1 cellular context compared by ENCODE assay signal in the genomic region with DNA sequence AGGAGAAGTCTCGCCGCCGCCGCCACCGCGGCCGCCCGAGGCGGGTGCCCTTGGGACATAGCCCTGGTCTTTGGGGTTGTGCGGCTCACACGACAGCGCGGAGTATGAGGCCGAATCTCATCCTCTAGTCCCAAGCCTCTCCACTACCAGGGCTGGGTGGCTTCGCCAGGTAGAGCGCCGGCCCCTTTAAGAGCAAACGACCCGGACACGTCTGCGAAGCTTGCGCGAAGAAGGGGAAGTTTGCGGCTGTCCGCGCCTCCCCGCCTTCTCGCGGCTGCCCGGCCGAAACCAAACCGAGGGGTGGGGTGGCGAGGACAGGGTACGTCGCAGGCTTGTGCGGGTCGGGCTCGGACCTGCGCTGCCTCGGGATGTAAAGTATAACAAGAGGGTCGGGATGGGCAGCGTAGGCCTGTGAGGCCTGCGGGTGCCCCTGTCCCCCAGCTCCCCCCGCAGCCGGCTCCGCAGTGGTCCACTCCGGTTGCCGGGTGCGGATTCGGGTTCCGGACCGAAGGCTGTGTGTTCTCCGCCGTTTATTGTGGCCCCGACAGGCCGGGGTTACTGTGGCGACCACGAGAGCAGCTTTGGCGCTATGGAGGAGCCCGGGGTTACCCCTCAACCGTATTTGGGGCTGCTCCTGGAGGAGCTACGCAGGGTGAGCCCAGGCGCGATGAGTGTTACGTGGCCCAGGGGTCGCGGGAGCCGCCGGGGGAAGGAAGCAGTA.
TF ChIP-seq lines count a peak whose summit lies in the region.

No MANE protein-coding gene starts in this region.

TF ChIP-seq in H1, 55 proteins besides CTCF, POLR2A, EP300 and RAD21 (continued from another document):
- no peak for TF ChIP-seq CHD7 (IDR thresholded peaks at IDR 0.05; ENCODE audit: insufficient replicate concordance, low read length)
- TF ChIP-seq SUZ12 (IDR thresholded peaks at IDR 0.05; ENCODE audit: low read length), result no peak
- no peak for TF ChIP-seq RXRA (IDR thresholded peaks at IDR 0.05; ENCODE audit: insufficient read depth, low read depth, low read length)
- peak; percentile 64 for TF ChIP-seq PHF8 (conservative IDR thresholded peaks at IDR 0.05; ENCODE audit: low read depth, low read length)
- TF ChIP-seq, protein P1, sequence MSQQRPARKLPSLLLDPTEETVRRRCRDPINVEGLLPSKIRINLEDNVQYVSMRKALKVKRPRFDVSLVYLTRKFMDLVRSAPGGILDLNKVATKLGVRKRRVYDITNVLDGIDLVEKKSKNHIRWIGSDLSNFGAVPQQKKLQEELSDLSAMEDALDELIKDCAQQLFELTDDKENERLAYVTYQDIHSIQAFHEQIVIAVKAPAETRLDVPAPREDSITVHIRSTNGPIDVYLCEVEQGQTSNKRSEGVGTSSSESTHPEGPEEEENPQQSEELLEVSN (IDR thresholded peaks at IDR 0.05), result no peak; the same call in 1 of the 2 replicates
- no peak for TF ChIP-seq KDM1A (IDR thresholded peaks at IDR 0.05; ENCODE audit: borderline replicate concordance, low read length)
- no peak for TF ChIP-seq BACH1 (IDR thresholded peaks at IDR 0.05; ENCODE audit: low read length)
- TF ChIP-seq NRF1 (IDR thresholded peaks at IDR 0.05; ENCODE audit: low read depth, low read length), result no peak
- TF ChIP-seq MAFK (IDR thresholded peaks at IDR 0.05; ENCODE audit: low read depth, low read length), result no peak
- TF ChIP-seq GABPA (IDR thresholded peaks at IDR 0.05; ENCODE audit: borderline replicate concordance, insufficient read depth, low read length), result no peak
- peak; percentile 90 for TF ChIP-seq JUND (IDR thresholded peaks at IDR 0.05; ENCODE audit: low read length)
- TF ChIP-seq CTBP2 (IDR thresholded peaks at IDR 0.05; ENCODE audit: borderline replicate concordance, insufficient read depth, insufficient read length, low read length), result no peak
- TF ChIP-seq SP2 (IDR thresholded peaks at IDR 0.05; ENCODE audit: low read length), result no peak
- no peak for TF ChIP-seq ATF2 (IDR thresholded peaks at IDR 0.05; ENCODE audit: low read length)
- no peak for TF ChIP-seq TEAD4 (IDR thresholded peaks at IDR 0.05; ENCODE audit: low read depth, low read length)
- 0 out of 2 replicates have a peak, but pooled peaks have one; percentile 51 for TF ChIP-seq SP1 (IDR thresholded peaks at IDR 0.05; ENCODE audit: low read depth, low read length)
- TF ChIP-seq CEBPB (IDR thresholded peaks at IDR 0.05; ENCODE audit: low read depth, low read length), result no peak
- no peak for TF ChIP-seq HDAC6 (IDR thresholded peaks at IDR 0.05; ENCODE audit: low read depth, low read length)
- TF ChIP-seq RFX5 (IDR thresholded peaks at IDR 0.05; ENCODE audit: borderline replicate concordance, low read depth, low read length), result no peak
- no peak; a peak in 1 of 4 replicates for TF ChIP-seq HDAC2 (IDR thresholded peaks at IDR 0.05; ENCODE audit: borderline replicate concordance in 1 of 2, low read depth in 2 of 2, low read length in 2 of 2)
- peak; percentile 36; the same call in 1 of the 2 replicates for TF ChIP-seq CHD2 (IDR thresholded peaks at IDR 0.05; ENCODE audit: low read length)
- TF ChIP-seq, protein P2, sequence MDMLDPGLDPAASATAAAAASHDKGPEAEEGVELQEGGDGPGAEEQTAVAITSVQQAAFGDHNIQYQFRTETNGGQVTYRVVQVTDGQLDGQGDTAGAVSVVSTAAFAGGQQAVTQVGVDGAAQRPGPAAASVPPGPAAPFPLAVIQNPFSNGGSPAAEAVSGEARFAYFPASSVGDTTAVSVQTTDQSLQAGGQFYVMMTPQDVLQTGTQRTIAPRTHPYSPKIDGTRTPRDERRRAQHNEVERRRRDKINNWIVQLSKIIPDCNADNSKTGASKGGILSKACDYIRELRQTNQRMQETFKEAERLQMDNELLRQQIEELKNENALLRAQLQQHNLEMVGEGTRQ (IDR thresholded peaks at IDR 0.05; ENCODE audit: low read length), result no peak
- no peak for TF ChIP-seq ZNF274 (IDR thresholded peaks at IDR 0.05; ENCODE audit: borderline replicate concordance, extremely low read depth, low read length)
- no peak for TF ChIP-seq FOSL1 (IDR thresholded peaks at IDR 0.05; ENCODE audit: insufficient read depth, low read depth, low read length)
- peak; percentile 83 for TF ChIP-seq POLR2AphosphoS5 (IDR thresholded peaks at IDR 0.05; ENCODE audit: low read depth, low read length)
- no peak for TF ChIP-seq TCF12 (IDR thresholded peaks at IDR 0.05; ENCODE audit: low read depth, low read length)
- TF ChIP-seq EZH2 (IDR thresholded peaks at IDR 0.05; ENCODE audit: low read depth, low read length, severe bottlenecking), result no peak
- TF ChIP-seq ASH2L (IDR thresholded peaks at IDR 0.05; ENCODE audit: low read length), result peak; percentile 77
- TF ChIP-seq SAP30 (IDR thresholded peaks at IDR 0.05; ENCODE audit: insufficient read depth, insufficient replicate concordance, low read length), result no peak
- 0 out of 2 replicates have a peak, but pooled peaks have one; percentile 6 for TF ChIP-seq CREB1 (IDR thresholded peaks at IDR 0.05)
- TF ChIP-seq SIX5 (IDR thresholded peaks at IDR 0.05; ENCODE audit: low read depth, low read length), result 0 out of 2 replicates have a peak, but pooled peaks have one; percentile 12
- no peak for TF ChIP-seq KDM5A (IDR thresholded peaks at IDR 0.05; ENCODE audit: low read length)
- no peak for TF ChIP-seq JUN (IDR thresholded peaks at IDR 0.05; ENCODE audit: low read depth, low read length)
- TF ChIP-seq SRF (IDR thresholded peaks at IDR 0.05; ENCODE audit: low read depth, low read length), result no peak
- peak; percentile 75 for TF ChIP-seq RBBP5 (IDR thresholded peaks at IDR 0.05; ENCODE audit: borderline replicate concordance, low read depth, low read length)
- no peak for TF ChIP-seq CBX8 (IDR thresholded peaks at IDR 0.05; ENCODE audit: borderline replicate concordance, low read depth, low read length)
- TF ChIP-seq POU5F1 (IDR thresholded peaks at IDR 0.05; ENCODE audit: low read depth, low read length), result no peak
- TF ChIP-seq YY1 (IDR thresholded peaks at IDR 0.05; ENCODE audit: low read depth, low read length), result no peak
- TF ChIP-seq SIRT6 (IDR thresholded peaks at IDR 0.05; ENCODE audit: low read length), result no peak
- peak; percentile 70 for TF ChIP-seq KDM4A (IDR thresholded peaks at IDR 0.05; ENCODE audit: low read depth, low read length, severe bottlenecking)
- TF ChIP-seq SP4 (IDR thresholded peaks at IDR 0.05; ENCODE audit: low read length), result 0 out of 2 replicates have a peak, but pooled peaks have one; percentile 41
- TF ChIP-seq BRCA1 (IDR thresholded peaks at IDR 0.05; ENCODE audit: low read depth, low read length), result no peak
- TF ChIP-seq GTF2F1 (IDR thresholded peaks at IDR 0.05; ENCODE audit: borderline replicate concordance, low read depth, low read length), result no peak
- no peak for TF ChIP-seq RNF2 (IDR thresholded peaks at IDR 0.05; ENCODE audit: borderline replicate concordance, low read depth, low read length, missing control alignments, poor library complexity, severe bottlenecking)
- peak; percentile 83; the same call in 1 of the 2 replicates for TF ChIP-seq TBP (IDR thresholded peaks at IDR 0.05; ENCODE audit: low read depth, low read length)
- peak; percentile 72 for TF ChIP-seq TAF7 (optimal IDR thresholded peaks at IDR 0.05; ENCODE audit: borderline replicate concordance, low read depth, low read length)
- no peak for TF ChIP-seq CBX5 (IDR thresholded peaks at IDR 0.05; ENCODE audit: low read depth, low read length)
- peak; percentile 82 for TF ChIP-seq TAF1 (IDR thresholded peaks at IDR 0.05; ENCODE audit: low read depth, low read length)
- TF ChIP-seq ATF3 (IDR thresholded peaks at IDR 0.05; ENCODE audit: insufficient read depth, low read depth, low read length), result no peak
- no peak for TF ChIP-seq NANOG (IDR thresholded peaks at IDR 0.05; ENCODE audit: insufficient read depth, low read depth, low read length, poor library complexity, severe bottlenecking)
- 0 out of 2 replicates have a peak, but pooled peaks have one; percentile 13 for TF ChIP-seq EGR1 (IDR thresholded peaks at IDR 0.05; ENCODE audit: borderline replicate concordance, low read depth, low read length)
TF ChIP-seq in H1: peak in this region for 17.
